ENCODE assay signal across 1 cellular context in the genomic region with DNA sequence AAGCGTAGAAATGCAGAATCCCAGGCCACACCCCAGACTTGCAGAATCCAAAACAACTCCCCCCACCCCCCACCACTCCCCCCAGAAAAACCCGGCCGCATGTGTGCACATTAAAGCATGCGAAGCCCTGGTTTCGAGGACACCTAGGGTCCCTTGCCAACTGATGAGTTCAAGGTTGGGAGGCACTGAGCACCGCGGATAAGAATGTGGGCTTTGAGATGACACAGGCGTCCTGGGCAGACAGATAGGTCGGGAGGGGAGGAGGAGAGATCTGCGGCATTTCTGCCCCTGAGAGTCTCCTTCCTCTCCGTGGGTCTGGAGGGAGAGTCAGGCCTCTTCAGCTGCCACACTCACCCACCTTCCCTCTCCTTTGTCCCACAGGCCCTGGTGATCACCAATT.
TF ChIP-seq lines count a peak whose summit lies in the region.

No MANE protein-coding gene starts in this region.

TF ChIP-seq in IMR-90, 13 proteins besides CTCF, POLR2A, EP300 and RAD21:
- TF ChIP-seq MAFK (IDR thresholded peaks at IDR 0.05; ENCODE audit: low read depth, low read length) = no peak
- no peak for TF ChIP-seq BHLHE40 (IDR thresholded peaks at IDR 0.05; ENCODE audit: low read depth, low read length)
- TF ChIP-seq, protein P1, sequence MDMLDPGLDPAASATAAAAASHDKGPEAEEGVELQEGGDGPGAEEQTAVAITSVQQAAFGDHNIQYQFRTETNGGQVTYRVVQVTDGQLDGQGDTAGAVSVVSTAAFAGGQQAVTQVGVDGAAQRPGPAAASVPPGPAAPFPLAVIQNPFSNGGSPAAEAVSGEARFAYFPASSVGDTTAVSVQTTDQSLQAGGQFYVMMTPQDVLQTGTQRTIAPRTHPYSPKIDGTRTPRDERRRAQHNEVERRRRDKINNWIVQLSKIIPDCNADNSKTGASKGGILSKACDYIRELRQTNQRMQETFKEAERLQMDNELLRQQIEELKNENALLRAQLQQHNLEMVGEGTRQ (IDR thresholded peaks at IDR 0.05; ENCODE audit: low read depth, low read length) = no peak
- no peak for TF ChIP-seq CEBPB (IDR thresholded peaks at IDR 0.05; ENCODE audit: low read depth, low read length)
- TF ChIP-seq RFX5 (IDR thresholded peaks at IDR 0.05; ENCODE audit: low read depth, low read length) = no peak
- TF ChIP-seq RCOR1 (IDR thresholded peaks at IDR 0.05; ENCODE audit: insufficient replicate concordance, low read length) = no peak
- no peak for TF ChIP-seq CHD1 (IDR thresholded peaks at IDR 0.05; ENCODE audit: low read depth, low read length)
- TF ChIP-seq NFE2L2 (IDR thresholded peaks at IDR 0.05; ENCODE audit: low read depth, low read length) = no peak
- no peak for TF ChIP-seq MXI1 (IDR thresholded peaks at IDR 0.05; ENCODE audit: borderline replicate concordance, low read depth, low read length)
- no peak for TF ChIP-seq FOS (IDR thresholded peaks at IDR 0.05; ENCODE audit: low read depth, low read length)
- TF ChIP-seq SMC3 (IDR thresholded peaks at IDR 0.05; ENCODE audit: low read depth, low read length) = no peak
